ENCODE assay signal across 8 cellular contexts in genomic region chr16:28277537-28278388, GRCh38. TPM values are rescaled to one million over a fixed set of nuclear protein-coding genes. Genes with fewer than 3 reads are reported as not detected.
DNase-seq lines count a peak whose midpoint lies in the region; ATAC-seq and TF ChIP-seq lines count a peak whose summit lies in the region.

No MANE protein-coding gene starts in this region.

- H3K4me1 ChIP-seq in ACC112 (ENCODE audit: control insufficient read depth, insufficient read depth, low read length, unreplicated experiment) (no peaks in the 10 kb centered on the region), iPS-15b (ENCODE audit: control insufficient read depth, insufficient read depth, low read length) (no peaks in the 10 kb centered on the region)

- peak overlapping the region; percentile 99 for H2AFZ ChIP-seq in ACC112 (ENCODE audit: low read length, unreplicated experiment)

- no peaks in the 10 kb centered on the region for H3K36me3 ChIP-seq in ACC112 (ENCODE audit: insufficient read depth, low read length)
- H3K36me3 ChIP-seq in iPS-15b (ENCODE audit: control insufficient read depth, insufficient read depth, low read length) = no peaks in the 10 kb centered on the region

- H3K4me3 ChIP-seq in ACC112 (ENCODE audit: low read depth, low read length) = peak overlapping the region; percentile 80
- H3K4me3 ChIP-seq in iPS-15b (ENCODE audit: low read depth, low read length) = peak overlapping the region; percentile 63
- peak overlapping the region; percentile 50 for H3K4me3 ChIP-seq in skeletal muscle cell (ENCODE audit: low read depth, low read length)

- H3K27ac Mint-ChIP-seq in brain = peak overlapping the region in 4 of 5 experiments; percentile 43 to 97 (median 52)

- peak overlapping the region; percentile 66 to 85 (median 80) for H3K4me3 Mint-ChIP-seq in brain

- peak; percentile 98 to 99 for TF ChIP-seq CTCF in brain (conservative IDR thresholded peaks at IDR 0.05)

- no peaks in the 10 kb centered on the region for H3K79me2 ChIP-seq in ACC112 (ENCODE audit: control insufficient read depth, insufficient read depth, low read length, unreplicated experiment)

- no peak overlapping the region for H3K27ac ChIP-seq in ACC112 (ENCODE audit: low read depth, low read length)

- peaks cover 22% of the 10 kb centered on the region for H3K27me3 Mint-ChIP-seq in brain

- no peak for ATAC-seq in GM21723 (IDR thresholded peaks at IDR 0.05; ENCODE audit: unreplicated experiment)

- DNase-seq in GM19240 (ENCODE audit: insufficient read length, low spot score) (peak; percentile 80), NCI-H2081 (lab: John Stamatoyannopoulos, UW) (peak; percentile 76 to 82), UCSD-AML1 (lab: John Stamatoyannopoulos, UW; ENCODE audit: unreplicated experiment) (peak; percentile 81), skeletal muscle cell (ENCODE audit: low read depth) (peak; percentile 11)

- peaks cover 0 to 2% (median 0%) of the 10 kb centered on the region in 5 experiments for H3K9me3 Mint-ChIP-seq in brain

- H3K9ac ChIP-seq in iPS-15b (ENCODE audit: low read depth, low read length) = peak overlapping the region; percentile 66

- H3K9me3 ChIP-seq in iPS-15b (ENCODE audit: control insufficient read depth, insufficient read depth, low read length) = no peaks in the 10 kb centered on the region

- H3K4me1 Mint-ChIP-seq in brain = peaks cover 21% of the 10 kb centered on the region

- peaks cover 57% of the 10 kb centered on the region for H3K27me3 ChIP-seq in ACC112 (ENCODE audit: insufficient read depth, low read length)
- peaks cover 7% of the 10 kb centered on the region for H3K27me3 ChIP-seq in iPS-15b (ENCODE audit: control insufficient read depth, insufficient read depth, low read length)

- H3K36me3 Mint-ChIP-seq in brain = no peaks in the 10 kb centered on the region

RNA-seq across cellular contexts. Expression of gene SBK1, which starts 14.6 kb away (rescaled TPM):
- polyA plus RNA-seq in brain (ENCODE audit: insufficient read depth, low read depth, low replicate concordance) = 80.1 TPM

Comparison
In these comparisons a context has a peak if more than half of its experiments do, and no peak if none do; other contexts are left out.
1. DNase-seq: peak in every context shown above with its lines; median percentile 81 in UCSD-AML1; 80 in GM19240; 79 in NCI-H2081; 11 in skeletal muscle cell.